25 cellular contexts compared by ENCODE assay signal in the genomic region with DNA sequence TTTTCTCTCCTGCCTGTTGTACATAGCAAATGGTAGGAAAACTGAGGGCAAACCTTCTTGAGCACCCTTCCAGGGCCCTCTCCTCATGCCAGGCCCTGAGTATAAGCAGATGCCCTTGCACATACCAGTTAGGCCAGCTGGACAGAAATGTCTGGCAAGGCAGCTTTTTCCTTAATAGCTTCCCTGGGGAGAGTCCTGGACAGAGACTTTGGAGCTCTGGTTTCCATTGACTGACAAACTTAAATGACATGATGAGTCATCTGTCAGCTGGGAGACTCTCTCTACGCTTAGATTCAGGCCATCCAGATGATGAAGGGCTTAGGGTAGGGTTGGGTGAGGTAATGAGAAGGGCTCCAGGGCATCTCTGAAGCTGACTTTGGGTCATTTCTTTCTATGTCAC.
A peak's percentile ranks its signal among the peaks of the same experiment; 100 is the strongest.
DNase-seq lines count a peak whose midpoint lies in the region; TF ChIP-seq lines count a peak whose summit lies in the region.
"Had no signal": no experiment of that assay in that cellular context is flagged by ENCODE, and none has a peak within 500 bp of the region (broad histone marks: within the 10 kb centered on the region; RNA-seq: fewer than 3 reads in every experiment).

No MANE protein-coding gene starts in this region.

- TF ChIP-seq CTCF in A673 (conservative IDR thresholded peaks at IDR 0.05; ENCODE audit: low read depth, low read length) (no peak), ascending aorta (IDR thresholded peaks at IDR 0.05) (no peak)

- peak; percentile 64 for DNase-seq in A673 (ENCODE audit: low spot score)
- DNase-seq in ELF-1 (ENCODE audit: low read depth, low spot score) = peak; percentile 54
- DNase-seq in epithelial cell of prostate (ENCODE audit: low read depth, low spot score) = no peak
- DNase-seq in ascending aorta (ENCODE audit: low spot score in 2 of 2) = no peak
- no peak for DNase-seq in G401 (ENCODE audit: low spot score)
- no peak for DNase-seq in superior temporal gyrus (ENCODE audit: extremely low spot score)
- no peak for DNase-seq in stimulated activated CD4-positive, alpha-beta T cell treated with anti-CD3 and anti-CD28 coated beads, Interleukin-15, amount 100 ng/mL, for 24 hours
- DNase-seq: activated CD8-positive, alpha-beta T cell treated with anti-CD3 and anti-CD28 coated beads for 36 hours; activated naive CD4-positive, alpha-beta T cell treated with anti-CD3 and anti-CD28 coated beads for 36 hours; activated T-cell treated with anti-CD3 and anti-CD28 coated beads, Interleukin-2, amount 50 U/mL, for 24 hours; CD4-positive, alpha-beta T cell; DND-41; esophagus squamous epithelium; head of caudate nucleus; mammary epithelial cell; MG63; natural killer cell; NCI-H146; NCI-H226; pancreas; stimulated activated CD4-positive, alpha-beta T cell treated with anti-CD3 and anti-CD28 coated beads, Interleukin-4, amount 100 ng/mL, for 1 hour; uterus had no signal

- in situ Hi-C loops in G401 (cut with HindIII; ENCODE audit: low sequenced_read_pairs) = no loop called here

- H3K36me3 ChIP-seq in A673 (ENCODE audit: insufficient read depth, low read length, poor library complexity, severe bottlenecking) (no peaks in the 10 kb centered on the region), muscle layer of colon (ENCODE audit: insufficient read depth, low read length) (no peaks in the 10 kb centered on the region), ascending aorta (no peaks in the 10 kb centered on the region)
- H3K36me3 ChIP-seq: esophagus squamous epithelium, MG63, pancreas, uterus had no signal

- no peak overlapping the region for H3K9ac ChIP-seq in muscle layer of colon (ENCODE audit: low read length)

- CTCF ChIA-PET in A673 (lab: Charles Lee) = no interaction called here

- no TSS peak for BruUV-seq in A673 (replicated peaks; lab: Mats Ljungman, UMichigan)

- H3K27ac ChIP-seq in A673 (ENCODE audit: low read depth, low read length, poor library complexity, severe bottlenecking) = no peak overlapping the region
- H3K27ac ChIP-seq in epithelial cell of prostate = peak overlapping the region; percentile 24
- H3K27ac ChIP-seq in muscle layer of colon (ENCODE audit: low read depth, low read length) = peak overlapping the region; percentile 76
- H3K27ac ChIP-seq in ascending aorta = no peak overlapping the region
- H3K27ac ChIP-seq: esophagus squamous epithelium, pancreas, skin epidermis, uterus, VCaP had no signal

- H3K27me3 ChIP-seq in A673 (replicated peaks; ENCODE audit: insufficient read depth, low read depth, low read length, poor library complexity) (no peaks in the 10 kb centered on the region), muscle layer of colon (ENCODE audit: control insufficient read depth in 1 of 2, insufficient read depth in 2 of 2, low read length in 2 of 2) (no peaks in the 10 kb centered on the region), ascending aorta (no peaks in the 10 kb centered on the region)
- H3K27me3 ChIP-seq: esophagus squamous epithelium, pancreas, uterus had no signal

- H3K4me3 ChIP-seq in A673 (ENCODE audit: low read depth, low read length, poor library complexity, severe bottlenecking) (no peak overlapping the region), muscle layer of colon (ENCODE audit: low read depth in 1 of 2, low read length in 2 of 2) (no peak overlapping the region), ascending aorta (no peak overlapping the region)
- H3K4me3 ChIP-seq: esophagus squamous epithelium, MG63, pancreas, skin epidermis, uterus had no signal

- peaks cover 3% of the 10 kb centered on the region for H3K4me1 ChIP-seq in A673 (ENCODE audit: insufficient read depth, low read length, poor library complexity, severe bottlenecking)
- H3K4me1 ChIP-seq in muscle layer of colon (ENCODE audit: insufficient read depth, low read length) = peaks cover 45% of the 10 kb centered on the region
- no peaks in the 10 kb centered on the region for H3K4me1 ChIP-seq in ascending aorta
- H3K4me1 ChIP-seq: esophagus squamous epithelium, pancreas, uterus had no signal

- POLR2A ChIA-PET in A673 (lab: Charles Lee; ENCODE audit: low non-redundant PET) = no interaction called here

- H3K9me3 ChIP-seq in A673 (ENCODE audit: low read depth, low read length, poor library complexity, severe bottlenecking) (no peaks in the 10 kb centered on the region), muscle layer of colon (ENCODE audit: low read length) (no peaks in the 10 kb centered on the region), ascending aorta (no peaks in the 10 kb centered on the region)
- H3K9me3 ChIP-seq: esophagus squamous epithelium, MG63, pancreas, uterus had no signal

- intact Hi-C loops in A673 (cut with micrococcal nuclease; ENCODE audit: unreplicated experiment) = loop anchor here (5.0 kb wide), 1 partner anchor 1100 kb away; no protein-coding TSS in a partner anchor
- intact Hi-C loops in ascending aorta (cut with DNase I) = loop anchor here (10.0 kb wide), 2 partner anchors 642 to 1692 kb away; a partner anchor contains a TSS

Comparison
In these comparisons a context has a peak if more than half of its experiments do, and no peak if none do; other contexts are left out.
1. DNase-seq: peak in A673 (single experiment) and ELF-1 (single experiment); none in epithelial cell of prostate (single experiment), ascending aorta (0 of 2), G401 (single experiment), superior temporal gyrus (single experiment) and stimulated activated CD4-positive, alpha-beta T cell treated with anti-CD3 and anti-CD28 coated beads, Interleukin-15, amount 100 ng/mL, for 24 hours (single experiment).
2. H3K27ac ChIP-seq: peak in epithelial cell of prostate (single experiment) and muscle layer of colon (single experiment); none in A673 (single experiment) and ascending aorta (0 of 2).